Comparison of ENCODE assay signal across 2 cellular contexts in the genomic region with DNA sequence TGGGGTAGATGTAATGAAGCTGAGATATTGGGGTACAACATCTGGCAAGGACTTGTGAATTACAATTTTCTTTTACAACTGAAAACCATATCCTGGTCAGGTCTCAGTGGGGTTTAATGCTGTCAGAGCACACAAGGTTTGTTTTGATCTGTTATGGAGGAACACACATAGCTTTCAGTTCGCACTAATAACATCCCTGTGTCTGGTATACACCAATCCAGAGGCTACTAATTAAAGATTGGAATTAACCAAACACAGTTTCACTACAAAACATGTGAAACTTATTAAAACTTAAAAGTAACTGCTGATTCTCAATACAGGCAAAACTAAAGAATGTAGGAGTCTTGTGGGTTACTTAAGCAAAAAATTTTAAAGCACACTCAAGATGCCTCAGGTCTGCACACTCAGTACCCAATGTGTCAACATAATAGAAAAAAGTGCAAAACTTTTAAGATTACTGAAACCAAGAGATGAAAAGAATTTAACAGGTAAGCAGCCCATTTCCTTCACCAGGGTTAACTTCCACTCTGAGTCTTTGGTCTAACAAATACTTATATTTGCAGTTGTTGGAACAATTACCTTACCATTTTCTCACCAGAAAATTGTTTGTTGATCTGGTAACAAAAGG.
A peak's percentile ranks its signal among the peaks of the same experiment; 100 is the strongest.
TF ChIP-seq lines count a peak whose summit lies in the region.

No MANE protein-coding gene starts in this region.

TF ChIP-seq in GM12878, 131 proteins besides CTCF, POLR2A, EP300 and RAD21 (continued from another document and continues in another):
- no peak for TF ChIP-seq ESRRA (IDR thresholded peaks at IDR 0.05; ENCODE audit: low read length)
- no peak for TF ChIP-seq SUZ12 (IDR thresholded peaks at IDR 0.05; ENCODE audit: unreplicated experiment)
- peak; percentile 15; the same call in 1 of the 2 replicates for TF ChIP-seq ATF7 (IDR thresholded peaks at IDR 0.05; ENCODE audit: low read depth)
- TF ChIP-seq MYC (IDR thresholded peaks at IDR 0.05; ENCODE audit: insufficient read depth, insufficient read length, insufficient replicate concordance, low read length, severe bottlenecking), result no peak
- TF ChIP-seq, protein P1, sequence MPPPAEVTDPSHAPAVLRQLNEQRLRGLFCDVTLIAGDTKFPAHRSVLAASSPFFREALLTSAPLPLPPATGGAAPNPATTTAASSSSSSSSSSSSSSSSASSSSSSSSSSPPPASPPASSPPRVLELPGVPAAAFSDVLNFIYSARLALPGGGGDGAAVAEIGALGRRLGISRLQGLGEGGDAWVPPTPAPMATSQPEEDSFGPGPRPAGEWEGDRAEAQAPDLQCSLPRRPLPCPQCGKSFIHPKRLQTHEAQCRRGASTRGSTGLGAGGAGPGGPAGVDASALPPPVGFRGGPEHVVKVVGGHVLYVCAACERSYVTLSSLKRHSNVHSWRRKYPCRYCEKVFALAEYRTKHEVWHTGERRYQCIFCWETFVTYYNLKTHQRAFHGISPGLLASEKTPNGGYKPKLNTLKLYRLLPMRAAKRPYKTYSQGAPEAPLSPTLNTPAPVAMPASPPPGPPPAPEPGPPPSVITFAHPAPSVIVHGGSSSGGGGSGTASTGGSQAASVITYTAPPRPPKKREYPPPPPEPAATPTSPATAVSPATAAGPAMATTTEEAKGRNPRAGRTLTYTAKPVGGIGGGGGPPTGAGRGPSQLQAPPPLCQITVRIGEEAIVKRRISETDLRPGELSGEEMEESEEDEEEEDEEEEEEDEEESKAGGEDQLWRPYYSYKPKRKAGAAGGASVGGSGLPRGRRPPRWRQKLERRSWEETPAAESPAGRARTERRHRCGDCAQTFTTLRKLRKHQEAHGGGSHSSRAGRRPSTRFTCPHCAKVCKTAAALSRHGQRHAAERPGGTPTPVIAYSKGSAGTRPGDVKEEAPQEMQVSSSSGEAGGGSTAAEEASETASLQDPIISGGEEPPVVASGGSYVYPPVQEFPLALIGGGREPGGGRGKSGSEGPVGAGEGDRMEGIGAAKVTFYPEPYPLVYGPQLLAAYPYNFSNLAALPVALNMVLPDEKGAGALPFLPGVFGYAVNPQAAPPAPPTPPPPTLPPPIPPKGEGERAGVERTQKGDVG (CRISPR knock-in tag; IDR thresholded peaks at IDR 0.05), result no peak
- no peak for TF ChIP-seq PAX8 (IDR thresholded peaks at IDR 0.05)
- peak; percentile 58; the same call in 1 of the 2 replicates for TF ChIP-seq RELB (IDR thresholded peaks at IDR 0.05; ENCODE audit: low read depth)
- TF ChIP-seq CHD4 (IDR thresholded peaks at IDR 0.05), result no peak
- TF ChIP-seq BCL11A (IDR thresholded peaks at IDR 0.05; ENCODE audit: low read depth, low read length), result peak; percentile 44; the same call in 1 of the 2 replicates
- TF ChIP-seq, protein P2, sequence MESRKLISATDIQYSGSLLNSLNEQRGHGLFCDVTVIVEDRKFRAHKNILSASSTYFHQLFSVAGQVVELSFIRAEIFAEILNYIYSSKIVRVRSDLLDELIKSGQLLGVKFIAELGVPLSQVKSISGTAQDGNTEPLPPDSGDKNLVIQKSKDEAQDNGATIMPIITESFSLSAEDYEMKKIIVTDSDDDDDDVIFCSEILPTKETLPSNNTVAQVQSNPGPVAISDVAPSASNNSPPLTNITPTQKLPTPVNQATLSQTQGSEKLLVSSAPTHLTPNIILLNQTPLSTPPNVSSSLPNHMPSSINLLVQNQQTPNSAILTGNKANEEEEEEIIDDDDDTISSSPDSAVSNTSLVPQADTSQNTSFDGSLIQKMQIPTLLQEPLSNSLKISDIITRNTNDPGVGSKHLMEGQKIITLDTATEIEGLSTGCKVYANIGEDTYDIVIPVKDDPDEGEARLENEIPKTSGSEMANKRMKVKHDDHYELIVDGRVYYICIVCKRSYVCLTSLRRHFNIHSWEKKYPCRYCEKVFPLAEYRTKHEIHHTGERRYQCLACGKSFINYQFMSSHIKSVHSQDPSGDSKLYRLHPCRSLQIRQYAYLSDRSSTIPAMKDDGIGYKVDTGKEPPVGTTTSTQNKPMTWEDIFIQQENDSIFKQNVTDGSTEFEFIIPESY (IDR thresholded peaks at IDR 0.05), result no peak
- TF ChIP-seq, protein P3, sequence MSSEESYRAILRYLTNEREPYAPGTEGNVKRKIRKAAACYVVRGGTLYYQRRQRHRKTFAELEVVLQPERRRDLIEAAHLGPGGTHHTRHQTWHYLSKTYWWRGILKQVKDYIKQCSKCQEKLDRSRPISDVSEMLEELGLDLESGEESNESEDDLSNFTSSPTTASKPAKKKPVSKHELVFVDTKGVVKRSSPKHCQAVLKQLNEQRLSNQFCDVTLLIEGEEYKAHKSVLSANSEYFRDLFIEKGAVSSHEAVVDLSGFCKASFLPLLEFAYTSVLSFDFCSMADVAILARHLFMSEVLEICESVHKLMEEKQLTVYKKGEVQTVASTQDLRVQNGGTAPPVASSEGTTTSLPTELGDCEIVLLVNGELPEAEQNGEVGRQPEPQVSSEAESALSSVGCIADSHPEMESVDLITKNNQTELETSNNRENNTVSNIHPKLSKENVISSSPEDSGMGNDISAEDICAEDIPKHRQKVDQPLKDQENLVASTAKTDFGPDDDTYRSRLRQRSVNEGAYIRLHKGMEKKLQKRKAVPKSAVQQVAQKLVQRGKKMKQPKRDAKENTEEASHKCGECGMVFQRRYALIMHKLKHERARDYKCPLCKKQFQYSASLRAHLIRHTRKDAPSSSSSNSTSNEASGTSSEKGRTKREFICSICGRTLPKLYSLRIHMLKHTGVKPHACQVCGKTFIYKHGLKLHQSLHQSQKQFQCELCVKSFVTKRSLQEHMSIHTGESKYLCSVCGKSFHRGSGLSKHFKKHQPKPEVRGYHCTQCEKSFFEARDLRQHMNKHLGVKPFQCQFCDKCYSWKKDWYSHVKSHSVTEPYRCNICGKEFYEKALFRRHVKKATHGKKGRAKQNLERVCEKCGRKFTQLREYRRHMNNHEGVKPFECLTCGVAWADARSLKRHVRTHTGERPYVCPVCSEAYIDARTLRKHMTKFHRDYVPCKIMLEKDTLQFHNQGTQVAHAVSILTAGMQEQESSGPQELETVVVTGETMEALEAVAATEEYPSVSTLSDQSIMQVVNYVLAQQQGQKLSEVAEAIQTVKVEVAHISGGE (CRISPR knock-in tag; IDR thresholded peaks at IDR 0.05), result no peak
- TF ChIP-seq BACH1 (IDR thresholded peaks at IDR 0.05; ENCODE audit: borderline replicate concordance), result no peak
- TF ChIP-seq HDAC2 (IDR thresholded peaks at IDR 0.05), result no peak
- no peak for TF ChIP-seq ZNF24 (IDR thresholded peaks at IDR 0.05)
- peak; percentile 68 for TF ChIP-seq MEF2B (IDR thresholded peaks at IDR 0.05; ENCODE audit: partially characterized antibody, poor library complexity, severe bottlenecking)

TF ChIP-seq in SK-N-SH, 30 proteins besides CTCF, POLR2A, EP300 and RAD21 (continued from another document):
- TF ChIP-seq USF1 (IDR thresholded peaks at IDR 0.05; ENCODE audit: borderline replicate concordance, low read depth) (no peak), JUND (IDR thresholded peaks at IDR 0.05) (no peak), NFIC (IDR thresholded peaks at IDR 0.05; ENCODE audit: borderline replicate concordance) (no peak), TCF12 (IDR thresholded peaks at IDR 0.05) (no peak), MXI1 (IDR thresholded peaks at IDR 0.05; ENCODE audit: low read depth, low read length) (no peak), RXRA (IDR thresholded peaks at IDR 0.05; ENCODE audit: borderline replicate concordance, low read depth) (no peak), GABPA (IDR thresholded peaks at IDR 0.05; ENCODE audit: low read depth) (no peak), FOXM1 (IDR thresholded peaks at IDR 0.05; ENCODE audit: low read depth) (no peak), YY1 (IDR thresholded peaks at IDR 0.05; ENCODE audit: low read depth) (no peak), RCOR1 (IDR thresholded peaks at IDR 0.05; ENCODE audit: low read length) (no peak), SIN3A (IDR thresholded peaks at IDR 0.05; ENCODE audit: borderline replicate concordance, low read depth, low read length) (no peak)
